ENCODE assay signal across 8 cellular contexts in genomic region chr19:46860125-46860845, GRCh38. TPM values are rescaled to one million over a fixed set of nuclear protein-coding genes. Genes with fewer than 3 reads are reported as not detected.
DNase-seq lines count a peak whose midpoint lies in the region; ATAC-seq and TF ChIP-seq lines count a peak whose summit lies in the region.

No MANE protein-coding gene starts in this region.

- H3K9ac ChIP-seq in mammary epithelial cell (ENCODE audit: insufficient read depth, low read length): peak overlapping the region; percentile 64

- H3K27ac ChIP-seq in ACC112 (ENCODE audit: low read depth, low read length) (peak overlapping the region; percentile 94), WERI-Rb-1 (peak overlapping the region; percentile 100), mammary epithelial cell (ENCODE audit: insufficient read depth, low read depth, low read length) (peak overlapping the region; percentile 73)

- CTCF ChIA-PET in mammary epithelial cell (lab: Charles Lee; ENCODE audit: low non-redundant PET): interaction anchor here (0.5 to 0.6 kb wide), 2 partner anchors 133 to 266 kb away, joined by 3 to 19 read pairs; no protein-coding TSS in a partner anchor

- dilution Hi-C loops in mammary epithelial cell (cut with HindIII; ENCODE audit: low sequenced_read_pairs): no loop called here

- peak; percentile 70 for ATAC-seq in GM18907 (IDR thresholded peaks at IDR 0.05; ENCODE audit: unreplicated experiment)
- ATAC-seq in HG03139 (IDR thresholded peaks at IDR 0.05; ENCODE audit: unreplicated experiment): peak; percentile 67

- peak overlapping the region; percentile 82 for H3K4me3 ChIP-seq in ACC112 (ENCODE audit: low read depth, low read length)
- H3K4me3 ChIP-seq in WERI-Rb-1 (ENCODE audit: low read depth, low read length): peak overlapping the region; percentile 86
- H3K4me3 ChIP-seq in mammary epithelial cell (replicated peaks in 1 of 3; ENCODE audit: insufficient read depth in 1 of 3, low read depth in 2 of 3, low read length in 3 of 3): peak overlapping the region; percentile 76 to 90 (median 87)

- H3K4me1 ChIP-seq in ACC112 (ENCODE audit: control insufficient read depth, insufficient read depth, low read length, unreplicated experiment): peaks cover 23% of the 10 kb centered on the region
- peaks cover 32% of the 10 kb centered on the region for H3K4me1 ChIP-seq in mammary epithelial cell (ENCODE audit: insufficient read depth, low read length)

- WGBS in mammary epithelial cell (ENCODE audit: low coverage, missing lambda C conversion rate): under 1% methylated on average over 25 of the region's 89 CpGs

- in situ Hi-C loops in mammary epithelial cell (cut with MboI; ENCODE audit: low sequenced_read_pairs in 2 of 2): loop anchor here in 1 of 2 donors (5.0 to 25.0 kb wide), 3 partner anchors 65 to 277 kb away; partner anchors contain the start of gene SAE1

- H3K4me2 ChIP-seq in mammary epithelial cell (ENCODE audit: insufficient read depth, low read depth, low read length): peak overlapping the region; percentile 90

- H3K9me3 ChIP-seq in WERI-Rb-1 (ENCODE audit: severe bottlenecking): no peaks in the 10 kb centered on the region
- no peaks in the 10 kb centered on the region for H3K9me3 ChIP-seq in mammary epithelial cell (replicated peaks; ENCODE audit: insufficient read depth, low read length)

- BruUV-seq in mammary epithelial cell (replicated peaks; lab: Mats Ljungman, UMichigan): no TSS peak

- DNase-seq in NCI-H2196 treated with DMSO at 0.1 percent for 48 hours (lab: John Stamatoyannopoulos, UW; ENCODE audit: unreplicated experiment): peak; percentile 98
- DNase-seq in WERI-Rb-1: peak; percentile 99
- DNase-seq in mammary epithelial cell: peak; percentile 99
- peak; percentile 88 for DNase-seq in iPS-NIHi7 (ENCODE audit: extremely low spot score)
- DNase-seq in smooth muscle cell of the brain vasculature (ENCODE audit: low read depth, low spot score): peak; percentile 96

- intact Hi-C loops in mammary epithelial cell (cut with micrococcal nuclease): loop anchor here (1.0 to 5.0 kb wide), 5 partner anchors 15 to 252 kb away; partner anchors contain the start of gene ZC3H4

- H3K36me3 ChIP-seq in ACC112 (ENCODE audit: insufficient read depth, low read length): no peaks in the 10 kb centered on the region
- peaks cover 17% of the 10 kb centered on the region for H3K36me3 ChIP-seq in WERI-Rb-1
- H3K36me3 ChIP-seq in mammary epithelial cell (ENCODE audit: insufficient read depth, low read length): no peaks in the 10 kb centered on the region

- H2AFZ ChIP-seq in ACC112 (ENCODE audit: low read length, unreplicated experiment) (no peak overlapping the region), mammary epithelial cell (ENCODE audit: low read depth, low read length) (peak overlapping the region; percentile 95)

- no peaks in the 10 kb centered on the region for H4K20me1 ChIP-seq in mammary epithelial cell (ENCODE audit: insufficient read depth, low read length)

- peaks cover 41% of the 10 kb centered on the region for H3K79me2 ChIP-seq in ACC112 (ENCODE audit: control insufficient read depth, insufficient read depth, low read length, unreplicated experiment)
- peaks cover 44% of the 10 kb centered on the region for H3K79me2 ChIP-seq in mammary epithelial cell (ENCODE audit: insufficient read depth, low read length)

- TF ChIP-seq CTCF in WERI-Rb-1 (IDR thresholded peaks at IDR 0.05; ENCODE audit: low read depth, low read length): no peak
- no peak for TF ChIP-seq CTCF in mammary epithelial cell (conservative IDR thresholded peaks at IDR 0.05 in 1 of 2, IDR thresholded peaks at IDR 0.05 in 1 of 2; ENCODE audit: extremely low read depth in 1 of 2, insufficient read depth in 1 of 2, low read depth in 1 of 2, low read length in 2 of 2)

- H3K27me3 ChIP-seq in ACC112 (ENCODE audit: insufficient read depth, low read length): no peaks in the 10 kb centered on the region
- H3K27me3 ChIP-seq in WERI-Rb-1 (ENCODE audit: insufficient read depth, low read depth, severe bottlenecking): no peaks in the 10 kb centered on the region
- no peaks in the 10 kb centered on the region for H3K27me3 ChIP-seq in mammary epithelial cell (ENCODE audit: insufficient read depth, low read length)

RNA-seq across cellular contexts. Expression of gene ARHGAP35, which starts 0.5 kb away (rescaled TPM):
- 10 to 100 TPM; 45.7 to 45.8 TPM for total RNA-seq in mammary epithelial cell
- 18.1 TPM for polyA plus RNA-seq in mammary epithelial cell
- 75.1 TPM for polyA minus RNA-seq in mammary epithelial cell

RNA-seq across cellular contexts. Expression of gene AP2S1, which starts 9.6 kb away (rescaled TPM):
- 100 to 1,000 TPM in 1 of 2 donors, 10 to 100 TPM in 1; 67.5 to 257 TPM for total RNA-seq in mammary epithelial cell
- polyA plus RNA-seq in mammary epithelial cell: 295 TPM
- 220 TPM for polyA minus RNA-seq in mammary epithelial cell

Comparison
In these comparisons a context has a peak if more than half of its experiments do, and no peak if none do; other contexts are left out.
1. Peak in every context shown above with its lines: DNase-seq, ATAC-seq, H3K4me3 ChIP-seq and H3K27ac ChIP-seq.